In the genomic region with DNA sequence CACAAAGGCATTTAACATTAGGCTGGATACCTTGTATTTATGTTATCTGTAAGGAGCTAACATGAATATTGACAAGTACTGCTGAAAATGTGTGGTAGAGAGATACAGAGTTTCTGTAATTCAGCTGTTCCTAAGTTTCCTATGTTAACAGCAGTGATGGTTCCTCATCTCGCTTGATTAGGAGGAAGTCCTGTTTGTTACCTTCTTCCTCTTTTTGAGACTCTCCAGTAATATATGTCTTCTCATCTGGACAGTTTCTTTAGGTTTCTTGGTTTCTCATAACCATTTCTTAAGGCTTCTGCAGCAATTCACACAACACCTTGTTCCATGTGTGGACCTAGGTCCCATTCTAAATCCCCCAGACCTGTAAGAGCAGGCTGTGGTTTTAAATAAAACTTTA, we compare ENCODE assay signal across 10 cellular contexts. TPM values are rescaled to one million over a fixed set of nuclear protein-coding genes. Genes with fewer than 3 reads are reported as not detected.
DNase-seq lines count a peak whose midpoint lies in the region; ATAC-seq lines count a peak whose summit lies in the region.
"Had no signal": no experiment of that assay in that cellular context is flagged by ENCODE, and none has a peak within 500 bp of the region (broad histone marks: within the 10 kb centered on the region; RNA-seq: fewer than 3 reads in every experiment).

No MANE protein-coding gene starts in this region.

- ATAC-seq in GM19351 (IDR thresholded peaks at IDR 0.05; ENCODE audit: unreplicated experiment) (peak; percentile 97), HG02840 (IDR thresholded peaks at IDR 0.05; ENCODE audit: low FRiP score, unreplicated experiment) (peak; percentile 81), HG03571 (IDR thresholded peaks at IDR 0.05; ENCODE audit: unreplicated experiment) (peak; percentile 89), Right ventricle myocardium superior (ENCODE audit: poor library complexity) (no peak)
- ATAC-seq in stimulated activated naive B cell treated with anti-CD40 and anti-IgM and Interleukin-4, amounts not matched to agents 10 μg/mL and 1 μg/mL and 100 μg/mL, for 72 hours (replicated peaks), result peak; percentile 58 to 63

- no peak overlapping the region for H3K4me3 Mint-ChIP-seq in stimulated activated naive B cell treated with anti-CD40 and anti-IgM and Interleukin-4, amounts not matched to agents 10 μg/mL and 1 μg/mL and 100 μg/mL, for 72 hours

- no peaks in the 10 kb centered on the region for H3K27me3 Mint-ChIP-seq in stimulated activated naive B cell treated with anti-CD40 and anti-IgM and Interleukin-4, amounts not matched to agents 10 μg/mL and 1 μg/mL and 100 μg/mL, for 72 hours

- H3K27ac Mint-ChIP-seq in stimulated activated naive B cell treated with anti-CD40 and anti-IgM and Interleukin-4, amounts not matched to agents 10 μg/mL and 1 μg/mL and 100 μg/mL, for 72 hours, result no peak overlapping the region

- no peaks in the 10 kb centered on the region for H3K4me1 Mint-ChIP-seq in stimulated activated naive B cell treated with anti-CD40 and anti-IgM and Interleukin-4, amounts not matched to agents 10 μg/mL and 1 μg/mL and 100 μg/mL, for 72 hours

- intact Hi-C loops in Right ventricle myocardium superior (cut with DNase I), result no loop called here

- H3K9me3 Mint-ChIP-seq in stimulated activated naive B cell treated with anti-CD40 and anti-IgM and Interleukin-4, amounts not matched to agents 10 μg/mL and 1 μg/mL and 100 μg/mL, for 72 hours, result peaks cover 0 to 1% of the 10 kb centered on the region in 2 donors

- no peak for DNase-seq in stimulated activated naive B cell treated with anti-CD40 and anti-IgM and Interleukin-4, amounts not matched to agents 10 μg/mL and 1 μg/mL and 100 μg/mL, for 72 hours
- no peak for DNase-seq in cerebellum (ENCODE audit: low spot score)
- DNase-seq in HuH-7 (ENCODE audit: low spot score), result no peak
- no peak for DNase-seq in mesenteric fat pad (ENCODE audit: low spot score)
- no peak for DNase-seq in Right ventricle myocardium superior
- DNase-seq: NCI-H1436 treated with DMSO at 0.1 percent for 48 hours had no signal

- H3K36me3 Mint-ChIP-seq in stimulated activated naive B cell treated with anti-CD40 and anti-IgM and Interleukin-4, amounts not matched to agents 10 μg/mL and 1 μg/mL and 100 μg/mL, for 72 hours, result no peaks in the 10 kb centered on the region

RNA-seq across cellular contexts. Expression of a gene that starts 11.4 kb away (rescaled TPM):
- 5.3 TPM for total RNA-seq in cerebellum
- not detected for total RNA-seq in mesenteric fat pad
- total RNA-seq in Right ventricle myocardium superior, result 0.24 TPM
- total RNA-seq: liver had no signal
